Comparison of ENCODE assay signal across 18 cellular contexts in the genomic region with DNA sequence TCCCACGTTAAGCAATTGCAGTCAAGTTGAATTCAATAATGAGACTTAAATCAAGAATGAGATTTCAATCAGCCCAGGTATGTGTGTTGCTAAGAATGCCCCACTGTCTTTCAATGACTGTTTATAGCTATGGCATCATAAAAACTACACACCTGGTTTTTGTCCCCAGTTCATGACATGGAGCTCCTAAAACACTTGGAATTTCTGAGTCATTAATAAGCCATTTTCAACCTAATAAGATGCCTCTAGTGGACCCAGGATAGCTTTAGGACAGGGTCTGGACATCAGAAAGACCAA.
DNase-seq lines count a peak whose midpoint lies in the region; ATAC-seq and TF ChIP-seq lines count a peak whose summit lies in the region.
"Had no signal": no experiment of that assay in that cellular context is flagged by ENCODE, and none has a peak within 500 bp of the region (broad histone marks: within the 10 kb centered on the region; RNA-seq: fewer than 3 reads in every experiment).

No MANE protein-coding gene starts in this region.

- no peaks in the 10 kb centered on the region for H4K20me1 ChIP-seq in DND-41 (ENCODE audit: insufficient read depth, low read length)

- intact Hi-C loops in left colon (cut with DNase I, micrococcal nuclease) (no loop called here), psoas muscle (cut with DNase I) (no loop called here)

- ATAC-seq in DND-41 (ENCODE audit: insufficient read depth, low read depth) (no peak), left colon (peak; percentile 59), psoas muscle (no peak), HG02798 (IDR thresholded peaks at IDR 0.05; ENCODE audit: poor library complexity, unreplicated experiment) (no peak)
- ATAC-seq: GM23338 had no signal

- H3K9me3 ChIP-seq in DND-41 (ENCODE audit: insufficient read depth, low read length, severe bottlenecking) (no peaks in the 10 kb centered on the region), psoas muscle (no peaks in the 10 kb centered on the region)
- H3K9me3 ChIP-seq: SJCRH30 had no signal

- H3K4me2 ChIP-seq in DND-41 (ENCODE audit: insufficient read depth, low read length), result peak overlapping the region; percentile 38
- H3K4me2 ChIP-seq: GM23338 had no signal

- H3K4me3 ChIP-seq in DND-41 (ENCODE audit: low read depth in 1 of 2, low read length in 2 of 2) (peak overlapping the region in 1 of 2 experiments; percentile 30; a peak in 1 of 4 replicates), psoas muscle (no peak overlapping the region)
- H3K4me3 ChIP-seq: GM23338, SJCRH30 had no signal

- peak overlapping the region; percentile 100 for H3K27ac ChIP-seq in DND-41 (ENCODE audit: low read length)
- peak overlapping the region; percentile 75 for H3K27ac ChIP-seq in VCaP
- H3K27ac ChIP-seq in psoas muscle, result no peak overlapping the region
- H3K27ac ChIP-seq: SJCRH30 had no signal

- H3K27me3 ChIP-seq in DND-41 (ENCODE audit: insufficient read depth, low read length, poor library complexity), result no peaks in the 10 kb centered on the region
- H3K27me3 ChIP-seq in psoas muscle (ENCODE audit: insufficient read depth in 3 of 3, low read length in 2 of 3), result no peaks in the 10 kb centered on the region
- H3K27me3 ChIP-seq: SJCRH30 had no signal

- H3K79me2 ChIP-seq in DND-41 (ENCODE audit: insufficient read depth, low read length), result peaks cover 93% of the 10 kb centered on the region

- no peak overlapping the region for H2AFZ ChIP-seq in DND-41 (ENCODE audit: low read depth, low read length)
- H2AFZ ChIP-seq: GM23338 had no signal

- 79 to 100% (median 89%) methylated on average over 1 of the region's 1 CpG for WGBS in psoas muscle, 3 donors

- H3K4me1 ChIP-seq in DND-41 (ENCODE audit: insufficient read depth, low read length), result peaks cover 100% of the 10 kb centered on the region
- no peaks in the 10 kb centered on the region for H3K4me1 ChIP-seq in psoas muscle
- H3K4me1 ChIP-seq: SJCRH30 had no signal

- DNase-seq in DND-41, result no peak
- no peak for DNase-seq in left colon
- peak; percentile 9 for DNase-seq in renal cortical epithelial cell (ENCODE audit: low read depth)
- DNase-seq in psoas muscle, result no peak
- no peak for DNase-seq in NAMALWA (ENCODE audit: low spot score)
- DNase-seq: AML-193; CD4-positive, alpha-beta T cell; DMS53; KBM-7; NCI-H1048; NCI-H1436 treated with DMSO at 0.1 percent for 48 hours; NCI-H2029 treated with DMSO at 0.1 percent for 48 hours; NCI-H2171 treated with DMSO at 0.1 percent for 48 hours; NCI-H446 treated with DMSO at 0.1 percent for 48 hours; SJCRH30 had no signal

- H3K36me3 ChIP-seq in DND-41 (ENCODE audit: insufficient read depth, low read length), result peaks cover 39% of the 10 kb centered on the region
- H3K36me3 ChIP-seq in psoas muscle (ENCODE audit: insufficient read depth in 1 of 2, low read depth in 1 of 2), result peaks cover 0 to 11% of the 10 kb centered on the region in 2 donors
- H3K36me3 ChIP-seq: SJCRH30 had no signal

- peak overlapping the region; percentile 67 for H3K9ac ChIP-seq in DND-41 (ENCODE audit: low read depth, low read length)

- no peak for TF ChIP-seq CTCF in DND-41 (IDR thresholded peaks at IDR 0.05; ENCODE audit: borderline replicate concordance, extremely low read depth, low read length, poor library complexity, severe bottlenecking)
- no peak for TF ChIP-seq CTCF in VCaP (conservative IDR thresholded peaks at IDR 0.05)
- no peak for TF ChIP-seq CTCF in psoas muscle (IDR thresholded peaks at IDR 0.05)
